1 cellular context compared by ENCODE assay signal in genomic region chr20:8829232-8829631, GRCh38.
TF ChIP-seq lines count a peak whose summit lies in the region.

No MANE protein-coding gene starts in this region.

TF ChIP-seq in HepG2, 621 proteins besides CTCF, POLR2A, EP300 and RAD21 (continued from another document):
- no peak for TF ChIP-seq NPAS2 (CRISPR knock-in tag; IDR thresholded peaks at IDR 0.05; ENCODE audit: borderline replicate concordance)
- TF ChIP-seq HIC2 (CRISPR knock-in tag; IDR thresholded peaks at IDR 0.05; ENCODE audit: low read depth) = no peak
- TF ChIP-seq, protein P1, sequence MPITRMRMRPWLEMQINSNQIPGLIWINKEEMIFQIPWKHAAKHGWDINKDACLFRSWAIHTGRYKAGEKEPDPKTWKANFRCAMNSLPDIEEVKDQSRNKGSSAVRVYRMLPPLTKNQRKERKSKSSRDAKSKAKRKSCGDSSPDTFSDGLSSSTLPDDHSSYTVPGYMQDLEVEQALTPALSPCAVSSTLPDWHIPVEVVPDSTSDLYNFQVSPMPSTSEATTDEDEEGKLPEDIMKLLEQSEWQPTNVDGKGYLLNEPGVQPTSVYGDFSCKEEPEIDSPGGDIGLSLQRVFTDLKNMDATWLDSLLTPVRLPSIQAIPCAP (CRISPR knock-in tag; IDR thresholded peaks at IDR 0.05; ENCODE audit: low read depth) = no peak
- no peak for TF ChIP-seq PHF20 (CRISPR knock-in tag; IDR thresholded peaks at IDR 0.05)
- no peak for TF ChIP-seq RXRA (CRISPR knock-in tag; IDR thresholded peaks at IDR 0.05)
- no peak for TF ChIP-seq PHF21A (CRISPR knock-in tag; IDR thresholded peaks at IDR 0.05)
- no peak for TF ChIP-seq KDM3A (CRISPR knock-in tag; IDR thresholded peaks at IDR 0.05; ENCODE audit: low read depth)
- no peak for TF ChIP-seq ARNT2 (CRISPR knock-in tag; IDR thresholded peaks at IDR 0.05; ENCODE audit: low read depth)
- no peak for TF ChIP-seq TOE1 (CRISPR knock-in tag; IDR thresholded peaks at IDR 0.05)
- TF ChIP-seq, protein P2, sequence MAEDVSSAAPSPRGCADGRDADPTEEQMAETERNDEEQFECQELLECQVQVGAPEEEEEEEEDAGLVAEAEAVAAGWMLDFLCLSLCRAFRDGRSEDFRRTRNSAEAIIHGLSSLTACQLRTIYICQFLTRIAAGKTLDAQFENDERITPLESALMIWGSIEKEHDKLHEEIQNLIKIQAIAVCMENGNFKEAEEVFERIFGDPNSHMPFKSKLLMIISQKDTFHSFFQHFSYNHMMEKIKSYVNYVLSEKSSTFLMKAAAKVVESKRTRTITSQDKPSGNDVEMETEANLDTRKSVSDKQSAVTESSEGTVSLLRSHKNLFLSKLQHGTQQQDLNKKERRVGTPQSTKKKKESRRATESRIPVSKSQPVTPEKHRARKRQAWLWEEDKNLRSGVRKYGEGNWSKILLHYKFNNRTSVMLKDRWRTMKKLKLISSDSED (CRISPR knock-in tag; IDR thresholded peaks at IDR 0.05) = no peak
- no peak for TF ChIP-seq FOXK2 (IDR thresholded peaks at IDR 0.05)
- no peak for TF ChIP-seq ZNF782 (CRISPR knock-in tag; IDR thresholded peaks at IDR 0.05; ENCODE audit: borderline replicate concordance)
- TF ChIP-seq SIN3A (IDR thresholded peaks at IDR 0.05; ENCODE audit: borderline replicate concordance, low read depth, low read length) = no peak
- no peak for TF ChIP-seq ZNF337 (CRISPR knock-in tag; IDR thresholded peaks at IDR 0.05; ENCODE audit: borderline replicate concordance, low read depth)
- TF ChIP-seq ZNF616 (CRISPR knock-in tag; IDR thresholded peaks at IDR 0.05; ENCODE audit: low read depth) = no peak
TF ChIP-seq in HepG2: peak in this region for 0.
